10 cellular contexts compared by ENCODE assay signal in the genomic region with DNA sequence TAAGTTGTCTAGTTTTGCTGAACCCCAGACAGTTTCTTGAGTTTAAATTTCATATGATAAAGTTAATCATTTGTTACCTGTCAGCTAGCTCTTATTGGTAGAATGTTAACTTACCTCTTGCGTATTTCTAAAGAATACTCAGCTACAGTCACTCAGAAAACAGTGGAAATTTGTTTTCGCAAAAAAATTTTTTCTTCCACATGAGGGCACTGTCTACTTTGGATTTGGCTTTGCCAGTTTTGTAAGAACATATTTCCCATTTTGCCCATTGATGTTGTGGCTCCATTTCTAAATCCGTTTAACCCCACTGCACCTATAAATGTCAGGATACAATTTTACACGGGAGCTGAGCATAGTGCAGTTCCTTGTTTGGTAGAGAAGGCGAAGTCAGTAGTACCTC. TPM values are rescaled to one million over a fixed set of nuclear protein-coding genes. Genes with fewer than 3 reads are reported as not detected.
DNase-seq lines count a peak whose midpoint lies in the region; ATAC-seq, FAIRE-seq and TF ChIP-seq lines count a peak whose summit lies in the region.
"Had no signal": no experiment of that assay in that cellular context is flagged by ENCODE, and none has a peak within 500 bp of the region (broad histone marks: within the 10 kb centered on the region; RNA-seq: fewer than 3 reads in every experiment).

No MANE protein-coding gene starts in this region.

- H3K27me3 ChIP-seq in DOHH2 (ENCODE audit: control insufficient read depth, low read length), result peaks cover 7% of the 10 kb centered on the region; the same call in 1 of the 2 replicates
- peaks cover 3% of the 10 kb centered on the region for H3K27me3 ChIP-seq in astrocyte (ENCODE audit: insufficient read depth, low read length)

- peaks cover 3% of the 10 kb centered on the region for H3K27me3 Mint-ChIP-seq in astrocyte (ENCODE audit: low read depth, unreplicated experiment)
- peaks cover 24% of the 10 kb centered on the region for H3K27me3 Mint-ChIP-seq in activated naive CD4-positive, alpha-beta T cell treated with anti-CD3 and anti-CD28 coated beads, Interleukin-2, amount 10 ng/mL, durations not matched to agents 7 days and 5 days

- FAIRE-seq in astrocyte (lab: Jason Lieb, UNC), result no peak

- H3K4me3 ChIP-seq in DOHH2 (ENCODE audit: low read length) (no peak overlapping the region), astrocyte (ENCODE audit: insufficient read depth, low read depth, low read length) (no peak overlapping the region)
- H3K4me3 ChIP-seq: MG63 had no signal

- H3K4me2 ChIP-seq in DOHH2 (ENCODE audit: low read length) (no peak overlapping the region), astrocyte (ENCODE audit: low read length) (no peak overlapping the region)

- H3K36me3 Mint-ChIP-seq in astrocyte (ENCODE audit: low read depth, unreplicated experiment), result no peaks in the 10 kb centered on the region
- no peaks in the 10 kb centered on the region for H3K36me3 Mint-ChIP-seq in activated naive CD4-positive, alpha-beta T cell treated with anti-CD3 and anti-CD28 coated beads, Interleukin-2, amount 10 ng/mL, durations not matched to agents 7 days and 5 days

- H4K20me1 ChIP-seq in DOHH2 (ENCODE audit: control insufficient read depth, insufficient read depth, low read depth, low read length), result no peaks in the 10 kb centered on the region
- H4K20me1 ChIP-seq in astrocyte (ENCODE audit: insufficient read depth, low read length), result no peaks in the 10 kb centered on the region

- TF ChIP-seq CTCF in DOHH2 (IDR thresholded peaks at IDR 0.05; ENCODE audit: low read depth, low read length, poor library complexity, severe bottlenecking) (peak; percentile 17), astrocyte (IDR thresholded peaks at IDR 0.05; ENCODE audit: insufficient read depth, low read depth, low read length) (peak; percentile 27)

- H3K9ac ChIP-seq in astrocyte (ENCODE audit: low read length), result no peak overlapping the region

- no peak overlapping the region for H3K27ac Mint-ChIP-seq in astrocyte (ENCODE audit: unreplicated experiment)
- no peak overlapping the region for H3K27ac Mint-ChIP-seq in activated naive CD4-positive, alpha-beta T cell treated with anti-CD3 and anti-CD28 coated beads, Interleukin-2, amount 10 ng/mL, durations not matched to agents 7 days and 5 days

- no peak overlapping the region for H2AFZ ChIP-seq in astrocyte (ENCODE audit: low read depth, low read length)

- H3K9me3 ChIP-seq in DOHH2 (ENCODE audit: control insufficient read depth, insufficient read depth, low read length) (no peaks in the 10 kb centered on the region), astrocyte (ENCODE audit: insufficient read depth, low read depth, low read length) (no peaks in the 10 kb centered on the region)
- H3K9me3 ChIP-seq: MG63 had no signal

- no peak overlapping the region for H3K4me3 Mint-ChIP-seq in astrocyte (ENCODE audit: unreplicated experiment)
- no peak overlapping the region for H3K4me3 Mint-ChIP-seq in activated naive CD4-positive, alpha-beta T cell treated with anti-CD3 and anti-CD28 coated beads, Interleukin-2, amount 10 ng/mL, durations not matched to agents 7 days and 5 days

- DNase-seq in KBM-7 (peak; percentile 41), astrocyte (ENCODE audit: low read depth) (no peak), medulla oblongata (ENCODE audit: extremely low spot score) (peak; percentile 16), GM03348 (ENCODE audit: low spot score) (no peak), dedifferentiated amniotic fluid mesenchymal stem cell (ENCODE audit: extremely low spot score) (no peak)
- no peak for DNase-seq in activated naive CD4-positive, alpha-beta T cell treated with anti-CD3 and anti-CD28 coated beads, Interleukin-2, amount 10 ng/mL, durations not matched to agents 7 days and 5 days
- DNase-seq: activated gamma-delta T cell treated with Interleukin-2 at 50 U/mL for 16 hours, MG63 had no signal

- no peaks in the 10 kb centered on the region for H3K4me1 Mint-ChIP-seq in astrocyte (ENCODE audit: low read depth, unreplicated experiment)
- H3K4me1 Mint-ChIP-seq in activated naive CD4-positive, alpha-beta T cell treated with anti-CD3 and anti-CD28 coated beads, Interleukin-2, amount 10 ng/mL, durations not matched to agents 7 days and 5 days, result no peaks in the 10 kb centered on the region

- CTCF ChIA-PET in activated naive CD4-positive, alpha-beta T cell treated with anti-CD3 and anti-CD28 coated beads, Interleukin-2, amount 10 ng/mL, durations not matched to agents 7 days and 5 days (lab: Charles Lee), result interaction anchor here (1.0 to 1.6 kb wide), 2 partner anchors 8 to 89 kb away, joined by 3 read pairs; no protein-coding TSS in a partner anchor

- H3K4me1 ChIP-seq in DOHH2 (ENCODE audit: control insufficient read depth, low read length) (no peaks in the 10 kb centered on the region), astrocyte (ENCODE audit: insufficient read depth, low read length) (no peaks in the 10 kb centered on the region)

- H3K9me2 ChIP-seq in DOHH2 (replicated peaks; ENCODE audit: control insufficient read depth, low read length), result no peaks in the 10 kb centered on the region

- H3K36me3 ChIP-seq in DOHH2 (ENCODE audit: control insufficient read depth, low read length) (no peaks in the 10 kb centered on the region), astrocyte (ENCODE audit: insufficient read depth, low read length) (no peaks in the 10 kb centered on the region)
- H3K36me3 ChIP-seq: MG63 had no signal

- in situ Hi-C loops in KBM-7 (cut with MboI; ENCODE audit: low pct_unique_long_range_greater_than_20kb, low sequenced_read_pairs), result no loop called here

- H3K79me2 ChIP-seq in DOHH2 (ENCODE audit: control insufficient read depth, low read length) (no peaks in the 10 kb centered on the region), astrocyte (ENCODE audit: insufficient read depth, low read length) (no peaks in the 10 kb centered on the region)

- ATAC-seq in HG02870 (IDR thresholded peaks at IDR 0.05; ENCODE audit: unreplicated experiment), result no peak

- H3K27ac ChIP-seq in DOHH2 (ENCODE audit: low read depth, low read length) (no peak overlapping the region), astrocyte (ENCODE audit: low read depth, low read length) (no peak overlapping the region)

- H3K9me3 Mint-ChIP-seq in astrocyte (ENCODE audit: unreplicated experiment), result no peaks in the 10 kb centered on the region
- H3K9me3 Mint-ChIP-seq in activated naive CD4-positive, alpha-beta T cell treated with anti-CD3 and anti-CD28 coated beads, Interleukin-2, amount 10 ng/mL, durations not matched to agents 7 days and 5 days, result no peaks in the 10 kb centered on the region

- H3F3A ChIP-seq in DOHH2 (ENCODE audit: control insufficient read depth, insufficient read depth), result no peaks in the 10 kb centered on the region

RNA-seq across cellular contexts. Expression of a gene that starts 19.1 kb away (rescaled TPM):
- 10.7 and 12.3 TPM in 2 replicates for total RNA-seq in astrocyte

Comparison
In these comparisons a context has a peak if more than half of its experiments do, and no peak if none do; other contexts are left out.
1. DNase-seq: peak in KBM-7 (single experiment) and medulla oblongata (single experiment); none in astrocyte (single experiment), activated naive CD4-positive, alpha-beta T cell treated with anti-CD3 and anti-CD28 coated beads, Interleukin-2, amount 10 ng/mL, durations not matched to agents 7 days and 5 days (single experiment), GM03348 (single experiment) and dedifferentiated amniotic fluid mesenchymal stem cell (single experiment).